4 cellular contexts compared by ENCODE assay signal in the genomic region with DNA sequence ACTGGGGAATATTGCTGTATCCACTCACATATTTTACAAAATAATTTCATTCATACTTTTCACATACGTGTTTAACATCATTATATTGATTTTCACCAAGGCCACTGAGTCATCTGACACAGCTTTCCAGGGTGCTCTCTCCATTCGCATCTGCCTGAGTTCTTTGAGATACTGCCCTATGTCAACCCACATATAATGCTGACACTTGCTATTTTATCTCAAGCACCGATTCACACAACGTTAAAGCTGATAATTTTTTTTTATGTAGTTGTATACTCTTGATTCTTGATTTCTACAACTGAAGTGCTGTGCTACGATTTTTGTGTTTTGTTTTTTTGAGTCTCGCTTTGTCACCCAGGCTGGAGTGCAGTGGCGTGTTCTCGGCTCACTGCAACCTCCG.
TF ChIP-seq lines count a peak whose summit lies in the region.

No MANE protein-coding gene starts in this region.

TF ChIP-seq in HepG2, 621 proteins besides CTCF, POLR2A, EP300 and RAD21 (continues in another document):
- TF ChIP-seq, protein P1, sequence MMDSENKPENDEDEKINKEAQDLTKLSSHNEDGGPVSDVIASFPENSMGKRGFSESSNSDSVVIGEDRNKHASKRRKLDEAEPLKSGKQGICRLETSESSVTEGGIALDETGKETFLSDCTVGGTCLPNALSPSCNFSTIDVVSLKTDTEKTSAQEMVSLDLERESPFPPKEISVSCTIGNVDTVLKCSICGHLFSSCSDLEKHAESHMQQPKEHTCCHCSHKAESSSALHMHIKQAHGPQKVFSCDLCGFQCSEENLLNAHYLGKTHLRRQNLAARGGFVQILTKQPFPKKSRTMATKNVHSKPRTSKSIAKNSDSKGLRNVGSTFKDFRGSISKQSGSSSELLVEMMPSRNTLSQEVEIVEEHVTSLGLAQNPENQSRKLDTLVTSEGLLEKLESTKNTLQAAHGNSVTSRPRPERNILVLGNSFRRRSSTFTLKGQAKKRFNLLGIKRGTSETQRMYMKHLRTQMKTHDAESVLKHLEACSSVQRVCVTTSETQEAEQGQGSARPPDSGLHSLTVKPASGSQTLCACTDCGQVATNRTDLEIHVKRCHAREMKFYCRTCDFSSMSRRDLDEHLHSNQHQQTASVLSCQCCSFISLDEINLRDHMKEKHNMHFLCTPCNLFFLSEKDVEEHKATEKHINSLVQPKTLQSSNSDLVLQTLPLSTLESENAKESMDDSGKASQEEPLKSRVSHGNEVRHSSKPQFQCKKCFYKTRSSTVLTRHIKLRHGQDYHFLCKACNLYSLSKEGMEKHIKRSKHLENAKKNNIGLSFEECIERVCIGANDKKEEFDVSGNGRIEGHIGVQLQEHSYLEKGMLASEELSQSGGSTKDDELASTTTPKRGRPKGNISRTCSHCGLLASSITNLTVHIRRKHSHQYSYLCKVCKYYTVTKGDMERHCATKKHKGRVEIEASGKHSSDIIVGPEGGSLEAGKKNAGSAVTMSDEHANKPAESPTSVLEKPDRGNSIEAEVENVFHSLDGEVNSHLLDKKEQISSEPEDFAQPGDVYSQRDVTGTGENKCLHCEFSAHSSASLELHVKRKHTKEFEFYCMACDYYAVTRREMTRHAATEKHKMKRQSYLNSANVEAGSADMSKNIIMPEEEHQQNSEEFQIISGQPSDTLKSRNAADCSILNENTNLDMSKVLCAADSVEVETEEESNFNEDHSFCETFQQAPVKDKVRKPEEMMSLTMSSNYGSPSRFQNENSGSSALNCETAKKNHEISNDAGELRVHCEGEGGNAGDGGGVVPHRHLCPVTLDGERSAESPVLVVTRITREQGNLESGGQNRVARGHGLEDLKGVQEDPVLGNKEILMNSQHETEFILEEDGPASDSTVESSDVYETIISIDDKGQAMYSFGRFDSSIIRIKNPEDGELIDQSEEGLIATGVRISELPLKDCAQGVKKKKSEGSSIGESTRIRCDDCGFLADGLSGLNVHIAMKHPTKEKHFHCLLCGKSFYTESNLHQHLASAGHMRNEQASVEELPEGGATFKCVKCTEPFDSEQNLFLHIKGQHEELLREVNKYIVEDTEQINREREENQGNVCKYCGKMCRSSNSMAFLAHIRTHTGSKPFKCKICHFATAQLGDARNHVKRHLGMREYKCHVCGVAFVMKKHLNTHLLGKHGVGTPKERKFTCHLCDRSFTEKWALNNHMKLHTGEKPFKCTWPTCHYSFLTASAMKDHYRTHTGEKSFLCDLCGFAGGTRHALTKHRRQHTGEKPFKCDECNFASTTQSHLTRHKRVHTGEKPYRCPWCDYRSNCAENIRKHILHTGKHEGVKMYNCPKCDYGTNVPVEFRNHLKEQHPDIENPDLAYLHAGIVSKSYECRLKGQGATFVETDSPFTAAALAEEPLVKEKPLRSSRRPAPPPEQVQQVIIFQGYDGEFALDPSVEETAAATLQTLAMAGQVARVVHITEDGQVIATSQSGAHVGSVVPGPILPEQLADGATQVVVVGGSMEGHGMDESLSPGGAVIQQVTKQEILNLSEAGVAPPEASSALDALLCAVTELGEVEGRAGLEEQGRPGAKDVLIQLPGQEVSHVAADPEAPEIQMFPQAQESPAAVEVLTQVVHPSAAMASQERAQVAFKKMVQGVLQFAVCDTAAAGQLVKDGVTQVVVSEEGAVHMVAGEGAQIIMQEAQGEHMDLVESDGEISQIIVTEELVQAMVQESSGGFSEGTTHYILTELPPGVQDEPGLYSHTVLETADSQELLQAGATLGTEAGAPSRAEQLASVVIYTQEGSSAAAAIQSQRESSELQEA (CRISPR knock-in tag; IDR thresholded peaks at IDR 0.05; ENCODE audit: not compliant biosample characterization): no peak

TF ChIP-seq in A549, 52 proteins besides CTCF, POLR2A, EP300 and RAD21:
- TF ChIP-seq CBX2 (IDR thresholded peaks at IDR 0.05; ENCODE audit: borderline replicate concordance, low read depth) (no peak), HDAC2 (IDR thresholded peaks at IDR 0.05) (no peak), MAFK (IDR thresholded peaks at IDR 0.05; ENCODE audit: partially characterized antibody) (peak; percentile 67)

TF ChIP-seq in IMR-90, 13 proteins besides CTCF, POLR2A, EP300 and RAD21:
- TF ChIP-seq MAFK (IDR thresholded peaks at IDR 0.05; ENCODE audit: low read depth, low read length): peak; percentile 83
- TF ChIP-seq BHLHE40 (IDR thresholded peaks at IDR 0.05; ENCODE audit: low read depth, low read length): no peak

TF ChIP-seq in K562, 482 proteins besides CTCF, POLR2A, EP300 and RAD21:
- TF ChIP-seq MAFK (IDR thresholded peaks at IDR 0.05; ENCODE audit: low read length) (peak; percentile 55; the same call in 1 of the 2 replicates), MAFF (IDR thresholded peaks at IDR 0.05; ENCODE audit: low read length) (peak; percentile 56), ZNF316 (IDR thresholded peaks at IDR 0.05) (peak; percentile 69), YBX1 (IDR thresholded peaks at IDR 0.05) (no peak), C11orf30 (IDR thresholded peaks at IDR 0.05; ENCODE audit: low read depth) (peak; percentile 43; the same call in 1 of the 2 replicates), FOXP1 (CRISPR knock-in tag; IDR thresholded peaks at IDR 0.05) (no peak), NUFIP1 (IDR thresholded peaks at IDR 0.05; ENCODE audit: partially characterized antibody) (no peak), MAFG (tag; conservative IDR thresholded peaks at IDR 0.05) (peak; percentile 33; the same call in 1 of the 2 replicates), CXXC5 (CRISPR knock-in tag; IDR thresholded peaks at IDR 0.05) (no peak), MTA1 (IDR thresholded peaks at IDR 0.05; ENCODE audit: borderline replicate concordance) (no peak)
- TF ChIP-seq, protein P2, sequence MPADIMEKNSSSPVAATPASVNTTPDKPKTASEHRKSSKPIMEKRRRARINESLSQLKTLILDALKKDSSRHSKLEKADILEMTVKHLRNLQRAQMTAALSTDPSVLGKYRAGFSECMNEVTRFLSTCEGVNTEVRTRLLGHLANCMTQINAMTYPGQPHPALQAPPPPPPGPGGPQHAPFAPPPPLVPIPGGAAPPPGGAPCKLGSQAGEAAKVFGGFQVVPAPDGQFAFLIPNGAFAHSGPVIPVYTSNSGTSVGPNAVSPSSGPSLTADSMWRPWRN (IDR thresholded peaks at IDR 0.05; ENCODE audit: low read depth): no peak
- TF ChIP-seq, protein P3, sequence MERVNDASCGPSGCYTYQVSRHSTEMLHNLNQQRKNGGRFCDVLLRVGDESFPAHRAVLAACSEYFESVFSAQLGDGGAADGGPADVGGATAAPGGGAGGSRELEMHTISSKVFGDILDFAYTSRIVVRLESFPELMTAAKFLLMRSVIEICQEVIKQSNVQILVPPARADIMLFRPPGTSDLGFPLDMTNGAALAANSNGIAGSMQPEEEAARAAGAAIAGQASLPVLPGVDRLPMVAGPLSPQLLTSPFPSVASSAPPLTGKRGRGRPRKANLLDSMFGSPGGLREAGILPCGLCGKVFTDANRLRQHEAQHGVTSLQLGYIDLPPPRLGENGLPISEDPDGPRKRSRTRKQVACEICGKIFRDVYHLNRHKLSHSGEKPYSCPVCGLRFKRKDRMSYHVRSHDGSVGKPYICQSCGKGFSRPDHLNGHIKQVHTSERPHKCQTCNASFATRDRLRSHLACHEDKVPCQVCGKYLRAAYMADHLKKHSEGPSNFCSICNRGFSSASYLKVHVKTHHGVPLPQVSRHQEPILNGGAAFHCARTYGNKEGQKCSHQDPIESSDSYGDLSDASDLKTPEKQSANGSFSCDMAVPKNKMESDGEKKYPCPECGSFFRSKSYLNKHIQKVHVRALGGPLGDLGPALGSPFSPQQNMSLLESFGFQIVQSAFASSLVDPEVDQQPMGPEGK (CRISPR knock-in tag; IDR thresholded peaks at IDR 0.05; ENCODE audit: borderline replicate concordance): no peak
